In the genomic region with DNA sequence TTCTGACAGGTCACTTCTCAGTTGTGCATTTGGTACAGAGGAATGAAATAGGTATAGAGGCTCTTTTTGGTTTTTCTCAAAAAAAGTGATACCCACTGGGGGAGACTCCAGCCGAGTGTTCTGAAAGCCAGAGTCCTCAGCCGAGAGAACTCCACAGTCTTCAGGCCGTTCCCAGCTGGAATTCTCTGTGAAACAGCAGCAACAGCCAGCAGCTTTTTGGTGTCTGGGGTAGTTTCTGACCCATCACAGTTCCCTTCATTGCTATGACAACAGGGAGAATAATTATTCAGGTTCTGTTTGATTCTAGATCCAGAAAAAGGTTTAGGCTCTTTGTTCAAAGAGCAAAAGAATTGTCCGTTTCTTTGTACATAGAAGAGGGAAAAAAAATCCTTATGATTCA, we compare ENCODE assay signal across 11 cellular contexts.
DNase-seq lines count a peak whose midpoint lies in the region; ATAC-seq, FAIRE-seq and TF ChIP-seq lines count a peak whose summit lies in the region.
"Had no signal": no experiment of that assay in that cellular context is flagged by ENCODE, and none has a peak within 500 bp of the region (broad histone marks: within the 10 kb centered on the region; RNA-seq: fewer than 3 reads in every experiment).

No MANE protein-coding gene starts in this region.

- no peak for FAIRE-seq in GM12878 (lab: Jason Lieb, UNC)

- H3K4me1 ChIP-seq in GM12878 (ENCODE audit: control insufficient read depth, insufficient read depth, low read length) (no peaks in the 10 kb centered on the region), prostate gland (replicated peaks) (no peaks in the 10 kb centered on the region)

- RAD21 ChIA-PET in GM12878 (lab: Charles Lee; ENCODE audit: unreplicated experiment), result interaction anchor here (0.9 to 3.6 kb wide), 17 partner anchors 9 to 70 kb away, joined by 3 to 35 read pairs (median 4); no protein-coding TSS in a partner anchor

- in situ Hi-C loops in GM12878 (cut with MboI), result no loop called here

- peak; percentile 30 for DNase-seq in H7
- no peak for DNase-seq in GM12878 (ENCODE audit: low read depth, low spot score)
- DNase-seq in left ventricle myocardium superior, result no peak
- DNase-seq in prostate gland (ENCODE audit: low spot score), result no peak
- no peak for DNase-seq in occipital lobe (lab: John Stamatoyannopoulos, UW)
- DNase-seq in stimulated activated effector memory CD8-positive, alpha-beta T cell treated with anti-CD3 and anti-CD28 coated beads, Interleukin-12 subunit alpha, Interleukin-12 subunit beta, amount 100 ng/mL, for 72 hours (ENCODE audit: low spot score in 2 of 2), result no peak
- no peak for DNase-seq in NCI-H2029 treated with DMSO at 0.1 percent for 48 hours (lab: John Stamatoyannopoulos, UW)
- DNase-seq: activated B cell treated with CpG ODN at 0.5 μM for 24 hours; activated naive CD4-positive, alpha-beta T cell; CD8-positive, alpha-beta T cell had no signal

- H3K9me3 Mint-ChIP-seq in stimulated activated effector memory CD8-positive, alpha-beta T cell treated with anti-CD3 and anti-CD28 coated beads, Interleukin-12 subunit alpha, Interleukin-12 subunit beta, amount 100 ng/mL, for 72 hours, result no peaks in the 10 kb centered on the region
- H3K9me3 Mint-ChIP-seq: activated B cell treated with CpG ODN at 0.5 μM for 24 hours; CD8-positive, alpha-beta T cell had no signal

- no peaks in the 10 kb centered on the region; the same call in 1 of the 2 replicates for H4K20me1 ChIP-seq in GM12878 (ENCODE audit: control insufficient read depth, insufficient read depth)

- WGBS in GM12878 (ENCODE audit: insufficient coverage, insufficient replicate concordance, low lambda C conversion rate, missing lambda C conversion rate), result 58% methylated on average over 4 of the region's 4 CpGs
- WGBS in prostate gland, result 26% methylated on average over 4 of the region's 4 CpGs

- H3K4me3 Mint-ChIP-seq in stimulated activated effector memory CD8-positive, alpha-beta T cell treated with anti-CD3 and anti-CD28 coated beads, Interleukin-12 subunit alpha, Interleukin-12 subunit beta, amount 100 ng/mL, for 72 hours, result no peak overlapping the region
- H3K4me3 Mint-ChIP-seq: activated B cell treated with CpG ODN at 0.5 μM for 24 hours; CD8-positive, alpha-beta T cell had no signal

- TF ChIP-seq POLR2A in GM12878 (IDR thresholded peaks at IDR 0.05; ENCODE audit: low read depth, low read length), result no peak
- no peak for TF ChIP-seq POLR2A in prostate gland (IDR thresholded peaks at IDR 0.05)

- no peak overlapping the region for H3K27ac ChIP-seq in GM12878 (ENCODE audit: control insufficient read depth, insufficient read depth)
- H3K27ac ChIP-seq in prostate gland, result peak overlapping the region; percentile 5 to 29

- H3K9ac ChIP-seq in GM12878 (ENCODE audit: control insufficient read depth, insufficient read depth, low read length), result no peak overlapping the region

- H3K4me3 ChIP-seq in H7 (ENCODE audit: insufficient read depth, low read depth, low read length), result no peak overlapping the region
- no peak overlapping the region for H3K4me3 ChIP-seq in GM12878
- H3K4me3 ChIP-seq in prostate gland, result no peak overlapping the region

- no peak overlapping the region for H2AFZ ChIP-seq in GM12878 (ENCODE audit: control insufficient read depth, low read depth, low read length)

- no peaks in the 10 kb centered on the region for H3K36me3 Mint-ChIP-seq in stimulated activated effector memory CD8-positive, alpha-beta T cell treated with anti-CD3 and anti-CD28 coated beads, Interleukin-12 subunit alpha, Interleukin-12 subunit beta, amount 100 ng/mL, for 72 hours
- H3K36me3 Mint-ChIP-seq: CD8-positive, alpha-beta T cell had no signal

- no peak overlapping the region for H3K27ac Mint-ChIP-seq in stimulated activated effector memory CD8-positive, alpha-beta T cell treated with anti-CD3 and anti-CD28 coated beads, Interleukin-12 subunit alpha, Interleukin-12 subunit beta, amount 100 ng/mL, for 72 hours
- H3K27ac Mint-ChIP-seq: activated B cell treated with CpG ODN at 0.5 μM for 24 hours; CD8-positive, alpha-beta T cell had no signal

- no peaks in the 10 kb centered on the region for H3K79me2 ChIP-seq in GM12878 (ENCODE audit: control insufficient read depth, insufficient read depth, low read length)

- TF ChIP-seq RAD21 in GM12878 (IDR thresholded peaks at IDR 0.05; ENCODE audit: insufficient read depth, low read depth, low read length), result no peak

- ATAC-seq in GM12878 (peak; percentile 23), left ventricle myocardium superior (peak; percentile 28), GM21529 (IDR thresholded peaks at IDR 0.05; ENCODE audit: unreplicated experiment) (no peak)
- ATAC-seq in stimulated activated effector memory CD8-positive, alpha-beta T cell treated with anti-CD3 and anti-CD28 coated beads, Interleukin-12 subunit alpha, Interleukin-12 subunit beta, amount 100 ng/mL, for 72 hours, result no peak
- ATAC-seq: CD8-positive, alpha-beta T cell had no signal

- H3K27me3 ChIP-seq in H7 (ENCODE audit: control insufficient read depth, insufficient read depth, low read length), result no peaks in the 10 kb centered on the region
- 0 out of 4 replicates have a peak, but pooled peaks cover 0 to 5% of the 10 kb centered on the region in 2 experiments for H3K27me3 ChIP-seq in GM12878 (replicated peaks in 1 of 2; ENCODE audit: control insufficient read depth in 2 of 2, insufficient read depth in 2 of 2, low read length in 1 of 2)
- H3K27me3 ChIP-seq in prostate gland (replicated peaks; ENCODE audit: insufficient read depth), result no peaks in the 10 kb centered on the region

- no peak overlapping the region for H3K4me2 ChIP-seq in GM12878 (ENCODE audit: control insufficient read depth, insufficient read depth)

- POLR2A ChIA-PET in GM12878 (lab: Charles Lee), result interaction anchor here (0.6 to 1.7 kb wide), 7 partner anchors 11 to 108 kb away, joined by 3 to 8 read pairs (median 4); no protein-coding TSS in a partner anchor

- BruUV-seq in GM12878 (replicated peaks; lab: Mats Ljungman, UMichigan), result no TSS peak

- TF ChIP-seq EP300 in GM12878 (IDR thresholded peaks at IDR 0.05; ENCODE audit: borderline replicate concordance in 1 of 2, control insufficient read depth in 1 of 2, low read depth in 2 of 2, low read length in 2 of 2), result no peak

- intact Hi-C loops in GM12878 (cut with micrococcal nuclease; ENCODE audit: unreplicated experiment) (loop anchor here (2.0 kb wide), 1 partner anchor 56 kb away; no protein-coding TSS in a partner anchor), left ventricle myocardium superior (cut with micrococcal nuclease) (no loop called here), prostate gland (cut with DNase I) (no loop called here)

- TF ChIP-seq CTCF in GM12878 (IDR thresholded peaks at IDR 0.05 in 2 of 3, conservative IDR thresholded peaks at IDR 0.05 in 1 of 3; ENCODE audit: control insufficient read depth in 2 of 3, extremely low read depth in 1 of 3, insufficient read depth in 1 of 3, low read depth in 3 of 3, low read length in 3 of 3), result no peak
- TF ChIP-seq CTCF in prostate gland (IDR thresholded peaks at IDR 0.05), result no peak

- SMC1A ChIA-PET in GM12878 (lab: Charles Lee; ENCODE audit: uncharacterized antibody, unreplicated experiment), result interaction anchor here (0.6 to 3.3 kb wide), 28 partner anchors 8 to 72 kb away, joined by 3 to 19 read pairs (median 5); no protein-coding TSS in a partner anchor

- CTCF ChIA-PET in GM12878 (lab: Yijun Ruan, JAX), result interaction anchor here (0.9 to 2.2 kb wide), 11 partner anchors 13 to 89 kb away, joined by 3 to 11 read pairs (median 3); no protein-coding TSS in a partner anchor

- peaks cover 5% of the 10 kb centered on the region for H3K4me1 Mint-ChIP-seq in stimulated activated effector memory CD8-positive, alpha-beta T cell treated with anti-CD3 and anti-CD28 coated beads, Interleukin-12 subunit alpha, Interleukin-12 subunit beta, amount 100 ng/mL, for 72 hours
- H3K4me1 Mint-ChIP-seq: activated B cell treated with CpG ODN at 0.5 μM for 24 hours had no signal

- H3K9me3 ChIP-seq in GM12878 (replicated peaks; ENCODE audit: control insufficient read depth, insufficient read depth, low read length) (no peaks in the 10 kb centered on the region), prostate gland (no peaks in the 10 kb centered on the region)

- no peaks in the 10 kb centered on the region for H3K36me3 ChIP-seq in H7 (replicated peaks; ENCODE audit: control insufficient read depth, insufficient read depth, low read length)
- no peaks in the 10 kb centered on the region for H3K36me3 ChIP-seq in GM12878 (ENCODE audit: control insufficient read depth in 2 of 2, insufficient read depth in 2 of 2, low read length in 1 of 2)
- no peaks in the 10 kb centered on the region for H3K36me3 ChIP-seq in prostate gland

TF ChIP-seq in GM12878, 131 proteins besides CTCF, POLR2A, EP300 and RAD21 (continues in another document):
- TF ChIP-seq PML (IDR thresholded peaks at IDR 0.05; ENCODE audit: low read length), result no peak
- no peak for TF ChIP-seq EZH2 (IDR thresholded peaks at IDR 0.05; ENCODE audit: borderline replicate concordance, control insufficient read depth, low read depth, low read length)
- TF ChIP-seq, protein P1, sequence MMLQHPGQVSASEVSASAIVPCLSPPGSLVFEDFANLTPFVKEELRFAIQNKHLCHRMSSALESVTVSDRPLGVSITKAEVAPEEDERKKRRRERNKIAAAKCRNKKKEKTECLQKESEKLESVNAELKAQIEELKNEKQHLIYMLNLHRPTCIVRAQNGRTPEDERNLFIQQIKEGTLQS (IDR thresholded peaks at IDR 0.05; ENCODE audit: borderline replicate concordance, extremely low read depth, low read depth, low read length), result no peak
- TF ChIP-seq TAF1 (IDR thresholded peaks at IDR 0.05; ENCODE audit: borderline replicate concordance, low read depth, low read length), result no peak
- TF ChIP-seq, protein P2, sequence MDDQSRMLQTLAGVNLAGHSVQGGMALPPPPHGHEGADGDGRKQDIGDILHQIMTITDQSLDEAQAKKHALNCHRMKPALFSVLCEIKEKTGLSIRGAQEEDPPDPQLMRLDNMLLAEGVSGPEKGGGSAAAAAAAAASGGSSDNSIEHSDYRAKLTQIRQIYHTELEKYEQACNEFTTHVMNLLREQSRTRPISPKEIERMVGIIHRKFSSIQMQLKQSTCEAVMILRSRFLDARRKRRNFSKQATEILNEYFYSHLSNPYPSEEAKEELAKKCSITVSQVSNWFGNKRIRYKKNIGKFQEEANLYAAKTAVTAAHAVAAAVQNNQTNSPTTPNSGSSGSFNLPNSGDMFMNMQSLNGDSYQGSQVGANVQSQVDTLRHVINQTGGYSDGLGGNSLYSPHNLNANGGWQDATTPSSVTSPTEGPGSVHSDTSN (IDR thresholded peaks at IDR 0.05; ENCODE audit: insufficient replicate concordance, low read depth, low read length), result no peak
- TF ChIP-seq RELA (IDR thresholded peaks at IDR 0.05; ENCODE audit: borderline replicate concordance, partially characterized antibody), result no peak

Comparison
In these comparisons a context has a peak if more than half of its experiments do, and no peak if none do; other contexts are left out.
1. ATAC-seq: peak in GM12878 (single experiment) and left ventricle myocardium superior (single experiment); none in GM21529 (single experiment) and stimulated activated effector memory CD8-positive, alpha-beta T cell treated with anti-CD3 and anti-CD28 coated beads, Interleukin-12 subunit alpha, Interleukin-12 subunit beta, amount 100 ng/mL, for 72 hours (single experiment).